ENCODE assay signal across 24 cellular contexts in genomic region chr14:53652068-53652467, GRCh38.
DNase-seq lines count a peak whose midpoint lies in the region; FAIRE-seq and TF ChIP-seq lines count a peak whose summit lies in the region.
"Had no signal": no experiment of that assay in that cellular context is flagged by ENCODE, and none has a peak within 500 bp of the region (broad histone marks: within the 10 kb centered on the region; RNA-seq: fewer than 3 reads in every experiment).

No MANE protein-coding gene starts in this region.

- H3K9me3 Mint-ChIP-seq in MCF 10A (ENCODE audit: unreplicated experiment), result peaks cover 12% of the 10 kb centered on the region
- H3K9me3 Mint-ChIP-seq: HFFc6 had no signal

- H3F3A ChIP-seq in PC-9 (ENCODE audit: insufficient read depth, low read depth), result no peaks in the 10 kb centered on the region

- H3K9me1 ChIP-seq in keratinocyte (ENCODE audit: control insufficient read depth, extremely low read depth, insufficient read depth, low read length), result no peaks in the 10 kb centered on the region

- CTCF ChIA-PET in MCF 10A (lab: Yijun Ruan, JAX), result no interaction called here
- CTCF ChIA-PET in PC-9 (lab: Charles Lee), result no interaction called here

- FAIRE-seq in keratinocyte (lab: Jason Lieb, UNC), result peak; percentile 36
- FAIRE-seq: A549, GM12891, GM18507 had no signal

- H2AFZ ChIP-seq in keratinocyte (ENCODE audit: control insufficient read depth, low read length) (no peak overlapping the region), PC-9 (no peak overlapping the region)
- H2AFZ ChIP-seq: GM23338 had no signal

- no peaks in the 10 kb centered on the region; the same call in 1 of the 2 replicates for H3K9me2 ChIP-seq in PC-9 (ENCODE audit: insufficient read depth)

- H3K4me2 ChIP-seq in keratinocyte (ENCODE audit: control insufficient read depth, extremely low read depth, insufficient read depth, low read depth, low read length) (no peak overlapping the region), PC-9 (no peak overlapping the region)
- H3K4me2 ChIP-seq: A549; BLaER1 treated with 17β-estradiol and CSF1 and Interleukin-3, amounts not matched to agents 10 nM and 100 nM; GM23338 had no signal

- no peaks in the 10 kb centered on the region for H3K27me3 ChIP-seq in breast epithelium
- no peaks in the 10 kb centered on the region for H3K27me3 ChIP-seq in keratinocyte (ENCODE audit: control insufficient read depth, extremely low read depth, insufficient read depth, low read length)
- H3K27me3 ChIP-seq in PC-9 (ENCODE audit: insufficient read depth, low read depth), result no peaks in the 10 kb centered on the region
- H3K27me3 ChIP-seq: BE2C; BLaER1 treated with 17β-estradiol and CSF1 and Interleukin-3, amounts not matched to agents 10 nM and 100 nM had no signal

- H3K27ac ChIP-seq in breast epithelium (no peak overlapping the region), keratinocyte (ENCODE audit: control insufficient read depth, insufficient read depth, low read length) (no peak overlapping the region), PC-9 (no peak overlapping the region)
- H3K27ac ChIP-seq: A549; BLaER1 treated with 17β-estradiol and CSF1 and Interleukin-3, amounts not matched to agents 10 nM and 100 nM had no signal

- no peak for TF ChIP-seq POLR2A in breast epithelium (IDR thresholded peaks at IDR 0.05)

- POLR2A ChIA-PET in MCF 10A (lab: Yijun Ruan, JAX) (no interaction called here), PC-9 (lab: Charles Lee; ENCODE audit: unreplicated experiment) (no interaction called here)

- DNase-seq in MCF 10A (ENCODE audit: unreplicated experiment) (no peak), breast epithelium (ENCODE audit: low spot score in 2 of 2) (no peak), epithelial cell of esophagus (ENCODE audit: low read depth) (peak; percentile 79), keratinocyte (ENCODE audit: low read depth, low spot score) (no peak), PC-9 (no peak), NCI-H524 (lab: John Stamatoyannopoulos, UW) (no peak)
- DNase-seq: 8988T; ACHN; AML-193; BE2C; Calu3; CD4-positive, alpha-beta T cell; COR-L47; DMS53; DMS79 treated with DMSO at 0.1 percent for 48 hours; GF-D8; H9; HFFc6 had no signal

- H3K4me1 ChIP-seq in breast epithelium (no peaks in the 10 kb centered on the region), keratinocyte (ENCODE audit: control insufficient read depth, extremely low read depth, insufficient read depth, low read length) (no peaks in the 10 kb centered on the region), PC-9 (replicated peaks; ENCODE audit: insufficient read depth) (no peaks in the 10 kb centered on the region)
- H3K4me1 ChIP-seq: A549; BE2C; BLaER1 treated with 17β-estradiol and CSF1 and Interleukin-3, amounts not matched to agents 10 nM and 100 nM had no signal

- H3K27ac Mint-ChIP-seq in MCF 10A (ENCODE audit: low read depth, unreplicated experiment), result peak overlapping the region; percentile 2
- H3K27ac Mint-ChIP-seq: CD14-positive monocyte; CD4-positive, alpha-beta T cell; GM23338; H9; HFFc6 had no signal

- no peaks in the 10 kb centered on the region for H3K79me2 ChIP-seq in keratinocyte (ENCODE audit: control insufficient read depth, insufficient read depth, low read length)
- H3K79me2 ChIP-seq in PC-9 (ENCODE audit: low read depth), result no peaks in the 10 kb centered on the region

- dilution Hi-C loops in keratinocyte (cut with MboI; ENCODE audit: extremely low pct_ligation_motif_present, low sequenced_read_pairs), result no loop called here

- no peak overlapping the region for H3K9ac ChIP-seq in keratinocyte (ENCODE audit: control insufficient read depth, extremely low read depth, insufficient read depth, low read length)
- H3K9ac ChIP-seq: BLaER1 treated with 17β-estradiol and CSF1 and Interleukin-3, amounts not matched to agents 10 nM and 100 nM had no signal

- H3K27me3 Mint-ChIP-seq in MCF 10A (ENCODE audit: insufficient read depth, unreplicated experiment), result no peaks in the 10 kb centered on the region
- H3K27me3 Mint-ChIP-seq: CD4-positive, alpha-beta T cell had no signal

- BruUV-seq in MCF 10A (replicated peaks; lab: Mats Ljungman, UMichigan), result no TSS peak
- no TSS peak for BruUV-seq in PC-9 (replicated peaks; lab: Mats Ljungman, UMichigan)

- peaks cover 0 to 4% of the 10 kb centered on the region in 2 donors for H3K9me3 ChIP-seq in breast epithelium
- H3K9me3 ChIP-seq in keratinocyte (ENCODE audit: control insufficient read depth, low read depth, low read length), result no peaks in the 10 kb centered on the region
- no peaks in the 10 kb centered on the region for H3K9me3 ChIP-seq in PC-9 (ENCODE audit: insufficient read depth, low read depth)
- H3K9me3 ChIP-seq: A549; BE2C; BLaER1 treated with 17β-estradiol and CSF1 and Interleukin-3, amounts not matched to agents 10 nM and 100 nM had no signal

- H3K36me3 ChIP-seq in breast epithelium (no peaks in the 10 kb centered on the region), keratinocyte (ENCODE audit: control insufficient read depth in 2 of 2, extremely low read depth in 1 of 2, insufficient read depth in 2 of 2, low read length in 2 of 2) (no peaks in the 10 kb centered on the region), PC-9 (ENCODE audit: low read depth) (no peaks in the 10 kb centered on the region)
- H3K36me3 ChIP-seq: BE2C; BLaER1 treated with 17β-estradiol and CSF1 and Interleukin-3, amounts not matched to agents 10 nM and 100 nM had no signal

- H3K36me3 Mint-ChIP-seq in MCF 10A (ENCODE audit: insufficient read depth, unreplicated experiment), result no peaks in the 10 kb centered on the region
- H3K36me3 Mint-ChIP-seq: CD14-positive monocyte had no signal

- no peak overlapping the region for H3K4me3 ChIP-seq in breast epithelium
- no peak overlapping the region for H3K4me3 ChIP-seq in epithelial cell of esophagus (ENCODE audit: low read length)
- H3K4me3 ChIP-seq in keratinocyte (ENCODE audit: control insufficient read depth in 2 of 3, extremely low read depth in 1 of 3, insufficient read depth in 2 of 3, low read depth in 1 of 3, low read length in 3 of 3), result no peak overlapping the region
- no peak overlapping the region for H3K4me3 ChIP-seq in PC-9
- H3K4me3 ChIP-seq: A549; BLaER1 treated with 17β-estradiol and CSF1 and Interleukin-3, amounts not matched to agents 10 nM and 100 nM; GM23338 had no signal

- H3K4me3 Mint-ChIP-seq in MCF 10A (ENCODE audit: unreplicated experiment), result no peak overlapping the region
- H3K4me3 Mint-ChIP-seq: CD14-positive monocyte; CD4-positive, alpha-beta T cell; GM23338; H9; HFFc6 had no signal

- no peaks in the 10 kb centered on the region for H4K20me1 ChIP-seq in keratinocyte (ENCODE audit: control insufficient read depth, extremely low read depth, insufficient read depth, low read length)
- no peaks in the 10 kb centered on the region for H4K20me1 ChIP-seq in PC-9 (ENCODE audit: insufficient read depth)
- H4K20me1 ChIP-seq: BLaER1 treated with 17β-estradiol and CSF1 and Interleukin-3, amounts not matched to agents 10 nM and 100 nM had no signal

- no peak for TF ChIP-seq CTCF in MCF 10A (IDR thresholded peaks at IDR 0.05; ENCODE audit: unreplicated experiment)
- TF ChIP-seq CTCF in breast epithelium (IDR thresholded peaks at IDR 0.05), result no peak
- no peak for TF ChIP-seq CTCF in epithelial cell of esophagus (IDR thresholded peaks at IDR 0.05; ENCODE audit: insufficient read depth, low read depth, low read length, missing control alignments)
- TF ChIP-seq CTCF in keratinocyte (optimal IDR thresholded peaks at IDR 0.05 in 1 of 3, IDR thresholded peaks at IDR 0.05 in 1 of 3, conservative IDR thresholded peaks at IDR 0.05 in 1 of 3; ENCODE audit: extremely low read depth in 1 of 3, insufficient read depth in 2 of 3, low read length in 3 of 3), result no peak
- no peak for TF ChIP-seq CTCF in PC-9 (conservative IDR thresholded peaks at IDR 0.05)

- intact Hi-C loops in MCF 10A (cut with micrococcal nuclease), result no loop called here
- intact Hi-C loops in breast epithelium (cut with DNase I; ENCODE audit: low total_unique reads), result no loop called here
- intact Hi-C loops in PC-9 (cut with micrococcal nuclease; ENCODE audit: unreplicated experiment), result no loop called here

- H3K4me1 Mint-ChIP-seq in MCF 10A (ENCODE audit: insufficient read depth, unreplicated experiment), result peaks cover 7% of the 10 kb centered on the region
- H3K4me1 Mint-ChIP-seq: CD14-positive monocyte had no signal
